In the genomic region with DNA sequence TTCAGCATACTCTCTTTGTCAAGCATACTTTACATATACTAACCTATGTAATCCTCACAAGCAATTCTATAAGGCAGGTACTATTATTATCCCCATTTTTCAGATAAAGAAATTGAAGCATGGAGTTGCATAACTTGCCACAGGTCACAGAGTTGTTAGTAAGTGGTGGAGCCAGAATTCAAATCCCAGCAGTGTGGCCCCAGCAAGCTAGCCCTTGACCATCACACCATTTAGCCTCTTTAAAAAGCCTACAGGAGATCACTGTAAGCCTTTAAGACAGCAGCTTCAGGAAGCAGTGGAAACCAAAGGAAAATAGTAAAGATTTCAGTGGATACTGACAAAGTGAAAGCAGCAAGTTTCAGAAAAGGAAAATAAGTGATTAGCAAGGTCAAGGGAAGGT, we compare ENCODE assay signal across 17 cellular contexts.
"Had no signal": no experiment of that assay in that cellular context is flagged by ENCODE, and none has a peak within 500 bp of the region (broad histone marks: within the 10 kb centered on the region; RNA-seq: fewer than 3 reads in every experiment).

No MANE protein-coding gene starts in this region.

- H3K27me3 ChIP-seq: breast epithelium, esophagus muscularis mucosa, neural progenitor cell had no signal

- H3K36me3 ChIP-seq: breast epithelium, esophagus muscularis mucosa, neural progenitor cell had no signal

- H3K4me1 ChIP-seq: breast epithelium had no signal

- H2AFZ ChIP-seq: neural progenitor cell had no signal

- H3K4me2 ChIP-seq: neural progenitor cell had no signal

- DNase-seq: activated CD4-positive, alpha-beta T cell treated with anti-CD3 and anti-CD28 coated beads, Interleukin-2, amount 50 U/mL, for 48 hours; activated CD8-positive, alpha-beta memory T cell treated with anti-CD3 and anti-CD28 coated beads, Interleukin-2, amount 10 ng/mL, durations not matched to agents 7 days and 5 days; activated effector memory CD4-positive, alpha-beta T cell treated with anti-CD3 and anti-CD28 coated beads, Interleukin-2, amount 50 U/mL, for 16 hours; activated T-cell treated with anti-CD3 and anti-CD28 coated beads, Interleukin-2, amount 50 U/mL, for 4 hours; aorta; dermis blood vessel endothelial cell; foreskin fibroblast; head of caudate nucleus; midbrain; posterior cingulate gyrus; right cardiac atrium; stimulated activated naive B cell treated with anti-CD40 and anti-IgM and Interleukin-4, amounts not matched to agents 10 μg/mL and 1 μg/mL and 100 μg/mL, for 72 hours; substantia nigra; T-helper 2 cell had no signal

- ATAC-seq: activated CD8-positive, alpha-beta memory T cell treated with anti-CD3 and anti-CD28 coated beads, Interleukin-2, amount 10 ng/mL, durations not matched to agents 7 days and 5 days; activated T-cell treated with anti-CD3 and anti-CD28 coated beads, Interleukin-2, amount 50 U/mL, for 4 hours; stimulated activated naive B cell treated with anti-CD40 and anti-IgM and Interleukin-4, amounts not matched to agents 10 μg/mL and 1 μg/mL and 100 μg/mL, for 72 hours had no signal

- H3K9me3 ChIP-seq: breast epithelium, esophagus muscularis mucosa had no signal

- H3K27ac ChIP-seq: breast epithelium, neural progenitor cell had no signal

- H3K4me3 ChIP-seq: breast epithelium, esophagus muscularis mucosa, neural progenitor cell had no signal
